8 cellular contexts compared by ENCODE assay signal in genomic region chr2:226799976-226800940, GRCh38. TPM values are rescaled to one million over a fixed set of nuclear protein-coding genes. Genes with fewer than 3 reads are reported as not detected.
A peak's percentile ranks its signal among the peaks of the same experiment; 100 is the strongest.
DNase-seq lines count a peak whose midpoint lies in the region; ATAC-seq, FAIRE-seq and TF ChIP-seq lines count a peak whose summit lies in the region.

No MANE protein-coding gene starts in this region.

- POLR2A ChIA-PET in HepG2 (lab: Yijun Ruan, JAX): interaction anchor here (0.6 to 3.9 kb wide), 44 partner anchors 11 to 911 kb away, joined by 3 to 53 read pairs (median 4); partner anchors contain the start of gene RHBDD1

- TF ChIP-seq CTCF in HepG2 (CRISPR knock-in tag; IDR thresholded peaks at IDR 0.05): peak; percentile 61

- peaks cover 74% of the 10 kb centered on the region for H3K4me1 ChIP-seq in HepG2 (ENCODE audit: insufficient read depth, low read length)

- TF ChIP-seq EP300 in HepG2 (IDR thresholded peaks at IDR 0.05; ENCODE audit: low read depth in 2 of 2, low read length in 2 of 2) (peak; percentile 89 to 100), HepG2 (CRISPR knock-in tag; IDR thresholded peaks at IDR 0.05; ENCODE audit: borderline replicate concordance) (peak; percentile 94; the same call in 1 of the 2 replicates)

- CTCF ChIA-PET in HepG2 (lab: Yijun Ruan, JAX; ENCODE audit: low intra/inter-chr PET ratio, low total read pairs): interaction anchor here (2.7 kb wide), 1 partner anchor 185 kb away, joined by 9 read pairs; no protein-coding TSS in a partner anchor

- peak overlapping the region; percentile 81 for H3K9ac ChIP-seq in HepG2 (ENCODE audit: insufficient read depth, low read depth, low read length)

- FAIRE-seq in HepG2 (lab: Jason Lieb, UNC): peak; percentile 98

- TF ChIP-seq RAD21 in HepG2 (CRISPR knock-in tag; IDR thresholded peaks at IDR 0.05): no peak; the same call in 1 of the 2 replicates

- peaks cover 29% of the 10 kb centered on the region for H3K79me2 ChIP-seq in HepG2 (ENCODE audit: insufficient read depth, low read length)

- H3K4me2 ChIP-seq in HepG2 (ENCODE audit: low read depth, low read length): peak overlapping the region; percentile 90

- no peak overlapping the region for H2AFZ ChIP-seq in HepG2 (ENCODE audit: low read length)

- TSS peak; percentile 83 for BruUV-seq in HepG2 (replicated peaks; lab: Mats Ljungman, UMichigan)

- no peaks in the 10 kb centered on the region for H4K20me1 ChIP-seq in HepG2 (ENCODE audit: insufficient read depth, low read length)

- ATAC-seq in HepG2 (peak; percentile 80), HG02642 (IDR thresholded peaks at IDR 0.05; ENCODE audit: poor library complexity, unreplicated experiment) (no peak), GM21619 (IDR thresholded peaks at IDR 0.05; ENCODE audit: unreplicated experiment) (no peak)

- 10% methylated on average over 39 of the region's 39 CpGs for WGBS in HepG2 (ENCODE audit: low lambda C conversion rate)

- no peaks in the 10 kb centered on the region for H3K9me3 ChIP-seq in HepG2 (ENCODE audit: low read length)

- H3K27ac ChIP-seq in caudate nucleus (ENCODE audit: low read depth, low read length) (peak overlapping the region; percentile 86), HepG2 (ENCODE audit: extremely low read length, insufficient read depth, low read length) (peak overlapping the region; percentile 96)

- no peaks in the 10 kb centered on the region; a peak in 2 of 5 replicates for H3K36me3 ChIP-seq in HepG2 (replicated peaks in 1 of 2; ENCODE audit: control insufficient read depth in 1 of 2, insufficient read depth in 2 of 2, low read length in 2 of 2)

- in situ Hi-C loops in HepG2 (cut with HindIII; ENCODE audit: extremely low pct_ligation_motif_present, low pct_unique_long_range_greater_than_20kb): loop anchor here (5.0 to 10.0 kb wide), 7 partner anchors 65 to 1133 kb away; no protein-coding TSS in a partner anchor

- DNase-seq in NCI-H2227 (lab: John Stamatoyannopoulos, UW; ENCODE audit: unreplicated experiment) (peak; percentile 57), caudate nucleus (lab: John Stamatoyannopoulos, UW) (peak in 16 of 61 donors; percentile 15 to 79 (median 60)), HepG2 (ENCODE audit: low spot score) (peak; percentile 98), superior temporal gyrus (ENCODE audit: extremely low spot score) (peak; percentile 63), dermis blood vessel endothelial cell (no peak)

- H3K4me3 ChIP-seq in GM08714 (ENCODE audit: low read length) (peak overlapping the region; percentile 67; the same call in 1 of the 2 replicates), HepG2 (replicated peaks in 1 of 3; ENCODE audit: insufficient read depth in 1 of 3, low read depth in 2 of 3, low read length in 3 of 3) (peak overlapping the region; percentile 59 to 72 (median 60))

- intact Hi-C loops in HepG2 (cut with micrococcal nuclease; ENCODE audit: unreplicated experiment): loop anchor here (1.0 to 10.0 kb wide), 15 partner anchors 39 to 777 kb away; no protein-coding TSS in a partner anchor

- H3K27me3 ChIP-seq in HepG2 (ENCODE audit: control insufficient read depth in 1 of 2, insufficient read depth in 2 of 2, low read length in 2 of 2): no peaks in the 10 kb centered on the region

- TF ChIP-seq POLR2A in HepG2 (IDR thresholded peaks at IDR 0.05; ENCODE audit: insufficient read depth in 1 of 2, low read depth in 2 of 2, low read length in 2 of 2): peak in 1 of 2 experiments; percentile 23; a peak in 1 of 4 replicates

TF ChIP-seq in HepG2, 621 proteins besides CTCF, POLR2A, EP300 and RAD21 (continues in another document):
- no peak for TF ChIP-seq GMEB2 (CRISPR knock-in tag; IDR thresholded peaks at IDR 0.05; ENCODE audit: low read depth)

RNA-seq across cellular contexts. Expression of gene IRS1, which starts 0.6 kb away (rescaled TPM):
- 7.9 and 8.7 TPM in 2 replicates for total RNA-seq in HepG2 (2016; rRNA removed; fragmentation: Illumina TruSeq; extraction: Trizol)
- 0.51 and 0.53 TPM in 2 replicates for total RNA-seq in HepG2 (2016; cell fraction: cytosol; rRNA removed; fragmentation: Illumina TruSeq; extraction: Trizol; ENCODE audit: low read depth)
- total RNA-seq in HepG2 (2016; cell fraction: insoluble cytoplasmic fraction; rRNA removed; fragmentation: Illumina TruSeq; extraction: Trizol): 7.1 and 8.1 TPM in 2 replicates
- 2.7 and 3.0 TPM in 2 replicates for total RNA-seq in HepG2 (2016; cell fraction: membrane; rRNA removed; fragmentation: Illumina TruSeq; extraction: Trizol)
- 10.7 and 14.1 TPM in 2 replicates for total RNA-seq in HepG2 (2016; cell fraction: nucleus; rRNA removed; fragmentation: Illumina TruSeq; extraction: Trizol)
- polyA plus RNA-seq in HepG2 (2011; rRNA removed): 9.0 and 12.8 TPM in 2 replicates
- polyA plus RNA-seq in HepG2 (2011; cell fraction: cytosol; rRNA removed): 7.1 and 7.9 TPM in 2 replicates
- polyA plus RNA-seq in HepG2 (2011; cell fraction: nucleus; rRNA removed): 15.3 and 15.6 TPM in 2 replicates
- 14.3 and 15.3 TPM in 2 replicates for polyA plus RNA-seq in HepG2 (2012)
- polyA plus RNA-seq in HepG2 (2016; cell fraction: cytosol; fragmentation: Illumina TruSeq; extraction: Trizol; ENCODE audit: low read depth): 0.25 and 0.50 TPM in 2 replicates
- 6.8 and 8.7 TPM in 2 replicates for polyA plus RNA-seq in HepG2 (2016; cell fraction: insoluble cytoplasmic fraction; fragmentation: Illumina TruSeq; extraction: Trizol; ENCODE audit: low read depth)
- polyA plus RNA-seq in HepG2 (2016; cell fraction: membrane; fragmentation: Illumina TruSeq; extraction: Trizol; ENCODE audit: low read depth): 1.1 and 1.4 TPM in 2 replicates
- polyA plus RNA-seq in HepG2 (2016; cell fraction: nucleus; fragmentation: Illumina TruSeq; extraction: Trizol; ENCODE audit: insufficient read depth, low read depth): 11.6 and 13.6 TPM in 2 replicates
- 0.68 and 28.1 TPM in 2 replicates for polyA minus RNA-seq in HepG2 (2011; rRNA and poly(A)+ RNA removed; ENCODE audit: low replicate concordance)
- polyA minus RNA-seq in HepG2 (2011; cell fraction: cytosol; rRNA and poly(A)+ RNA removed): 11.2 and 13.5 TPM in 2 replicates
- polyA minus RNA-seq in HepG2 (2011; cell fraction: nucleus; rRNA and poly(A)+ RNA removed): 26.8 and 36.8 TPM in 2 replicates
- 0.17 and 0.23 TPM in 2 replicates for total RNA-seq in dermis blood vessel endothelial cell

RNA-seq across cellular contexts. Expression of gene RHBDD1, which starts 35.6 kb away (rescaled TPM):
- total RNA-seq in HepG2 (2016; rRNA removed; fragmentation: Illumina TruSeq; extraction: Trizol): 8.2 and 8.8 TPM in 2 replicates
- 25.4 and 28.6 TPM in 2 replicates for total RNA-seq in HepG2 (2016; cell fraction: cytosol; rRNA removed; fragmentation: Illumina TruSeq; extraction: Trizol; ENCODE audit: low read depth)
- 8.3 and 8.9 TPM in 2 replicates for total RNA-seq in HepG2 (2016; cell fraction: insoluble cytoplasmic fraction; rRNA removed; fragmentation: Illumina TruSeq; extraction: Trizol)
- 14.2 and 17.1 TPM in 2 replicates for total RNA-seq in HepG2 (2016; cell fraction: membrane; rRNA removed; fragmentation: Illumina TruSeq; extraction: Trizol)
- 18.0 and 18.2 TPM in 2 replicates for total RNA-seq in HepG2 (2016; cell fraction: nucleus; rRNA removed; fragmentation: Illumina TruSeq; extraction: Trizol)
- 8.7 and 9.5 TPM in 2 replicates for polyA plus RNA-seq in HepG2 (2011; rRNA removed)
- polyA plus RNA-seq in HepG2 (2011; cell fraction: cytosol; rRNA removed): 4.1 and 6.4 TPM in 2 replicates
- polyA plus RNA-seq in HepG2 (2011; cell fraction: nucleus; rRNA removed): 5.5 and 7.6 TPM in 2 replicates
- 6.4 and 10.1 TPM in 2 replicates for polyA plus RNA-seq in HepG2 (2012)
- polyA plus RNA-seq in HepG2 (2016; cell fraction: cytosol; fragmentation: Illumina TruSeq; extraction: Trizol; ENCODE audit: low read depth): 0.42 and 1.1 TPM in 2 replicates
- polyA plus RNA-seq in HepG2 (2016; cell fraction: insoluble cytoplasmic fraction; fragmentation: Illumina TruSeq; extraction: Trizol; ENCODE audit: low read depth): 4.6 and 4.8 TPM in 2 replicates
- polyA plus RNA-seq in HepG2 (2016; cell fraction: membrane; fragmentation: Illumina TruSeq; extraction: Trizol; ENCODE audit: low read depth): 2.7 and 3.3 TPM in 2 replicates
- 3.7 and 5.6 TPM in 2 replicates for polyA plus RNA-seq in HepG2 (2016; cell fraction: nucleus; fragmentation: Illumina TruSeq; extraction: Trizol; ENCODE audit: insufficient read depth, low read depth)
- polyA minus RNA-seq in HepG2 (2011; rRNA and poly(A)+ RNA removed; ENCODE audit: low replicate concordance): 8.3 and 22.5 TPM in 2 replicates
- 19.6 and 21.3 TPM in 2 replicates for polyA minus RNA-seq in HepG2 (2011; cell fraction: cytosol; rRNA and poly(A)+ RNA removed)
- 44.3 and 54.3 TPM in 2 replicates for polyA minus RNA-seq in HepG2 (2011; cell fraction: nucleus; rRNA and poly(A)+ RNA removed)
- total RNA-seq in dermis blood vessel endothelial cell: 14.3 and 16.0 TPM in 2 replicates
